8 cellular contexts compared by ENCODE assay signal in genomic region chrX:134171661-134172587, GRCh38.
DNase-seq lines count a peak whose midpoint lies in the region; TF ChIP-seq lines count a peak whose summit lies in the region.

No MANE protein-coding gene starts in this region.

- H3K27me3 ChIP-seq in AG04450 (ENCODE audit: control insufficient read depth, insufficient read depth, low read length), result peaks cover 18% of the 10 kb centered on the region
- H3K27me3 ChIP-seq in adipocyte (replicated peaks; ENCODE audit: control insufficient read depth, insufficient read depth, low read length), result peaks cover 36% of the 10 kb centered on the region
- H3K27me3 ChIP-seq in iPS DF 6.9 (ENCODE audit: control insufficient read depth, insufficient read depth, low read length), result no peaks in the 10 kb centered on the region
- H3K27me3 ChIP-seq in sigmoid colon, result no peaks in the 10 kb centered on the region

- TF ChIP-seq CTCF in AG04450 (IDR thresholded peaks at IDR 0.05; ENCODE audit: low read depth, low read length) (no peak), GM20000 (IDR thresholded peaks at IDR 0.05; ENCODE audit: extremely low read depth, missing control alignments) (no peak), sigmoid colon (IDR thresholded peaks at IDR 0.05) (no peak)

- H3K27ac ChIP-seq in AG04450 (ENCODE audit: low read depth, low read length), result no peak overlapping the region
- no peak overlapping the region for H3K27ac ChIP-seq in iPS DF 6.9 (ENCODE audit: low read length)
- peak overlapping the region in 3 of 4 donors; percentile 67 to 75 (median 71) for H3K27ac ChIP-seq in sigmoid colon

- POLR2A ChIA-PET in AG04450 (lab: Yijun Ruan, JAX), result no interaction called here

- WGBS in iPS DF 6.9 (ENCODE audit: insufficient coverage, insufficient read length), result no CpG with 5 or more reads among the region's 74 CpGs
- WGBS in sigmoid colon, 2 donors, result 3 to 7% methylated on average over 73 to 74 of the region's 74 CpGs

- no peak for TF ChIP-seq POLR2A in sigmoid colon (IDR thresholded peaks at IDR 0.05)

- intact Hi-C loops in sigmoid colon (cut with DNase I), result loop anchor here (2.0 to 10.0 kb wide), 2 partner anchors 63 to 379 kb away; partner anchors contain the start of gene CCDC160

- H3K36me3 ChIP-seq in adipocyte (ENCODE audit: control insufficient read depth, insufficient read depth, low read length, severe bottlenecking), result no peaks in the 10 kb centered on the region
- peaks cover 6% of the 10 kb centered on the region; the same call in 1 of the 2 replicates for H3K36me3 ChIP-seq in iPS DF 6.9 (ENCODE audit: control insufficient read depth, insufficient read depth, low read length)
- no peaks in the 10 kb centered on the region for H3K36me3 ChIP-seq in sigmoid colon

- H3K4me1 ChIP-seq in adipocyte (ENCODE audit: control insufficient read depth, insufficient read depth, low read length) (no peaks in the 10 kb centered on the region), iPS DF 6.9 (ENCODE audit: control insufficient read depth, insufficient read depth, low read length) (no peaks in the 10 kb centered on the region), sigmoid colon (peaks cover 0 to 5% (median 0%) of the 10 kb centered on the region in 4 donors)

- CTCF ChIA-PET in AG04450 (lab: Charles Lee), result no interaction called here

- H3K9ac ChIP-seq in adipocyte (ENCODE audit: low read length), result no peak overlapping the region

- peak overlapping the region; percentile 13 for H3K4me3 ChIP-seq in AG04450 (ENCODE audit: low read depth, low read length)
- peak overlapping the region; percentile 70 for H3K4me3 ChIP-seq in adipocyte (ENCODE audit: low read length)
- H3K4me3 ChIP-seq in iPS DF 6.9 (ENCODE audit: low read length), result peak overlapping the region; percentile 65
- H3K4me3 ChIP-seq in sigmoid colon, result peak overlapping the region; percentile 37 to 59 (median 54)

- DNase-seq in AG04450 (ENCODE audit: low read depth, low spot score) (no peak), GM20000 (ENCODE audit: low spot score) (peak; percentile 8), NCI-H446 (lab: John Stamatoyannopoulos, UW) (peak; percentile 41 to 74), adipocyte (ENCODE audit: low read depth) (peak; percentile 28), iPS DF 6.9 (ENCODE audit: low read depth, low spot score) (no peak), sigmoid colon (no peak), NCI-H2081 treated with DMSO at 0.1 percent for 48 hours (lab: John Stamatoyannopoulos, UW) (no peak), NCI-H2081 (lab: John Stamatoyannopoulos, UW) (no peak)

- H3K9me3 ChIP-seq in AG04450 (ENCODE audit: control insufficient read depth, insufficient read depth, low read length) (peaks cover 4% of the 10 kb centered on the region; the same call in 1 of the 2 replicates), adipocyte (ENCODE audit: control insufficient read depth, low read length) (peaks cover 3% of the 10 kb centered on the region), iPS DF 6.9 (ENCODE audit: control insufficient read depth, insufficient read depth, low read length) (no peaks in the 10 kb centered on the region), sigmoid colon (no peaks in the 10 kb centered on the region)

- TF ChIP-seq EP300 in sigmoid colon (IDR thresholded peaks at IDR 0.05), result no peak

Comparison
In these comparisons a context has a peak if more than half of its experiments do, and no peak if none do; other contexts are left out.
1. DNase-seq: peak in GM20000 (single experiment), NCI-H446 (2 of 2) and adipocyte (single experiment); none in AG04450 (single experiment), iPS DF 6.9 (single experiment), sigmoid colon (single experiment), NCI-H2081 treated with DMSO at 0.1 percent for 48 hours (single experiment) and NCI-H2081 (0 of 2).
2. H3K27ac ChIP-seq: peak in sigmoid colon (3 of 4); none in AG04450 (single experiment) and iPS DF 6.9 (single experiment).
3. H3K4me3 ChIP-seq: peak in every context shown above with its lines; median percentile 70 in adipocyte; 65 in iPS DF 6.9; 54 in sigmoid colon; 13 in AG04450.